Comparison of ENCODE assay signal across 20 cellular contexts in genomic region chr7:78673272-78673671, GRCh38.
DNase-seq lines count a peak whose midpoint lies in the region; ATAC-seq and TF ChIP-seq lines count a peak whose summit lies in the region.
"Had no signal": no experiment of that assay in that cellular context is flagged by ENCODE, and none has a peak within 500 bp of the region (broad histone marks: within the 10 kb centered on the region; RNA-seq: fewer than 3 reads in every experiment).

No MANE protein-coding gene starts in this region.

- H3K27ac ChIP-seq in lower lobe of right lung (no peak overlapping the region), upper lobe of right lung (no peak overlapping the region)
- H3K27ac ChIP-seq: PC-9, SJSA1 had no signal

- no peaks in the 10 kb centered on the region for H3K4me1 ChIP-seq in lower lobe of right lung
- no peaks in the 10 kb centered on the region for H3K4me1 ChIP-seq in upper lobe of right lung
- H3K4me1 ChIP-seq: BE2C had no signal

- H3K27me3 ChIP-seq in lower lobe of right lung (ENCODE audit: low read depth) (no peaks in the 10 kb centered on the region), upper lobe of right lung (no peaks in the 10 kb centered on the region)
- H3K27me3 ChIP-seq: BE2C, SJSA1 had no signal

- intact Hi-C loops in lower lobe of right lung (cut with DNase I) (no loop called here), upper lobe of right lung (cut with DNase I) (no loop called here)

- no peak for TF ChIP-seq CTCF in lower lobe of right lung (IDR thresholded peaks at IDR 0.05)
- no peak for TF ChIP-seq CTCF in upper lobe of right lung (IDR thresholded peaks at IDR 0.05)

- H3K36me3 ChIP-seq in lower lobe of right lung: no peaks in the 10 kb centered on the region
- H3K36me3 ChIP-seq in upper lobe of right lung: no peaks in the 10 kb centered on the region
- H3K36me3 ChIP-seq: BE2C, SJSA1 had no signal

- ATAC-seq in lower lobe of right lung: peak; percentile 43 to 56
- peak; percentile 62 for ATAC-seq in upper lobe of right lung
- no peak for ATAC-seq in HG03442 (IDR thresholded peaks at IDR 0.05; ENCODE audit: unreplicated experiment)

- H3K4me3 ChIP-seq in lower lobe of right lung: no peak overlapping the region
- no peak overlapping the region for H3K4me3 ChIP-seq in upper lobe of right lung
- H3K4me3 ChIP-seq: PC-9, SJSA1 had no signal

- DNase-seq in NCI-H2107 (lab: John Stamatoyannopoulos, UW): peak; percentile 22
- DNase-seq in NCI-H2107 treated with DMSO at 0.1 percent for 48 hours (lab: John Stamatoyannopoulos, UW; ENCODE audit: unreplicated experiment): no peak
- peak; percentile 93 for DNase-seq in NCI-H2029 treated with DMSO at 0.1 percent for 48 hours (lab: John Stamatoyannopoulos, UW)
- no peak for DNase-seq in lower lobe of right lung
- DNase-seq in upper lobe of right lung: no peak
- DNase-seq in HuH-7.5 (ENCODE audit: low spot score): no peak
- no peak for DNase-seq in central memory CD4-positive, alpha-beta T cell
- DNase-seq: 8988T; BE2C; CD4-positive, alpha-beta T cell; HFFc6; Karpas-422; MM.1S; NCI-H1092 treated with DMSO at 0.1 percent for 48 hours; NCI-H187; NCI-H2227 treated with DMSO at 0.1 percent for 48 hours; NCI-H524 treated with DMSO at 0.1 percent for 48 hours; PC-9 had no signal

- H3K9me3 ChIP-seq in lower lobe of right lung (no peaks in the 10 kb centered on the region), upper lobe of right lung (no peaks in the 10 kb centered on the region)
- H3K9me3 ChIP-seq: BE2C, SJSA1 had no signal

Comparison
In these comparisons a context has a peak if more than half of its experiments do, and no peak if none do; other contexts are left out.
1. DNase-seq: peak in NCI-H2107 (single experiment) and NCI-H2029 treated with DMSO at 0.1 percent for 48 hours (single experiment); none in NCI-H2107 treated with DMSO at 0.1 percent for 48 hours (single experiment), lower lobe of right lung (single experiment), upper lobe of right lung (single experiment), HuH-7.5 (single experiment) and central memory CD4-positive, alpha-beta T cell (single experiment).